ENCODE assay signal across 8 cellular contexts in genomic region chr13:112588490-112589297, GRCh38. TPM values are rescaled to one million over a fixed set of nuclear protein-coding genes. Genes with fewer than 3 reads are reported as not detected.
DNase-seq lines count a peak whose midpoint lies in the region; ATAC-seq, FAIRE-seq and TF ChIP-seq lines count a peak whose summit lies in the region.

No MANE protein-coding gene starts in this region.

- H3K9me3 Mint-ChIP-seq in naive thymus-derived CD8-positive, alpha-beta T cell, result no peaks in the 10 kb centered on the region

- peak; percentile 78 for FAIRE-seq in H54 (lab: Jason Lieb, UNC)

- H3K27me3 Mint-ChIP-seq in naive thymus-derived CD8-positive, alpha-beta T cell, result peaks cover 0 to 2% (median 0%) of the 10 kb centered on the region in 5 donors

- POLR2A ChIA-PET in naive thymus-derived CD8-positive, alpha-beta T cell (lab: Charles Lee), result interaction anchor here (0.8 to 1.3 kb wide), 5 partner anchors 14 to 1874 kb away, joined by 3 to 7 read pairs (median 3); no protein-coding TSS in a partner anchor

- no peak for TF ChIP-seq POLR2A in H54 (IDR thresholded peaks at IDR 0.05; ENCODE audit: low read depth, low read length)

- peaks cover 19 to 44% (median 34%) of the 10 kb centered on the region in 4 donors for H3K4me1 Mint-ChIP-seq in naive thymus-derived CD8-positive, alpha-beta T cell

- DNase-seq in H54 (ENCODE audit: insufficient read length, low spot score) (no peak), NCI-H69 (lab: John Stamatoyannopoulos, UW) (peak; percentile 38), choroid plexus epithelial cell (ENCODE audit: low read depth) (no peak), NK-92 (lab: John Stamatoyannopoulos, UW; ENCODE audit: unreplicated experiment) (no peak)
- DNase-seq in naive thymus-derived CD8-positive, alpha-beta T cell, result no peak
- DNase-seq in stimulated activated CD4-positive, alpha-beta T cell treated with anti-CD3 and anti-CD28 coated beads, Interleukin-4, amount 100 ng/mL, for 4 hours, result no peak

- H3K4me3 ChIP-seq in choroid plexus epithelial cell (ENCODE audit: low read depth, low read length), result peak overlapping the region; percentile 96

- ATAC-seq in naive thymus-derived CD8-positive, alpha-beta T cell, result no peak
- ATAC-seq in GM21360 (IDR thresholded peaks at IDR 0.05; ENCODE audit: unreplicated experiment), result no peak
- no peak for ATAC-seq in GM21825 (IDR thresholded peaks at IDR 0.05; ENCODE audit: unreplicated experiment)

- H3K36me3 Mint-ChIP-seq in naive thymus-derived CD8-positive, alpha-beta T cell, result peaks cover 0 to under 1% (median 0%) of the 10 kb centered on the region in 3 donors

- TF ChIP-seq CTCF in choroid plexus epithelial cell (conservative IDR thresholded peaks at IDR 0.05; ENCODE audit: low read depth, low read length), result no peak

- peak overlapping the region; percentile 84 to 95 (median 92) for H3K27ac Mint-ChIP-seq in naive thymus-derived CD8-positive, alpha-beta T cell

- peak overlapping the region; percentile 86 to 97 (median 91) for H3K4me3 Mint-ChIP-seq in naive thymus-derived CD8-positive, alpha-beta T cell

RNA-seq across cellular contexts. Expression of gene TUBGCP3, which starts 0.7 kb away (rescaled TPM):
- 10 to 100 TPM; 46.0 to 48.6 TPM for total RNA-seq in naive thymus-derived CD8-positive, alpha-beta T cell
- polyA plus RNA-seq in naive thymus-derived CD8-positive, alpha-beta T cell, result 10 to 100 TPM in 2 of 3 donors, 1 to 10 TPM in 1; 8.5 to 14.6 (median 10.6) TPM
